Comparison of ENCODE assay signal across 15 cellular contexts in genomic region chr17:40534431-40535189, GRCh38. TPM values are rescaled to one million over a fixed set of nuclear protein-coding genes. Genes with fewer than 3 reads are reported as not detected.
DNase-seq lines count a peak whose midpoint lies in the region; ATAC-seq and TF ChIP-seq lines count a peak whose summit lies in the region.
"Had no signal": no experiment of that assay in that cellular context is flagged by ENCODE, and none has a peak within 500 bp of the region (broad histone marks: within the 10 kb centered on the region; RNA-seq: fewer than 3 reads in every experiment).

No MANE protein-coding gene starts in this region.

- 86 to 92% (median 88%) methylated on average over 11 of the region's 11 CpGs for WGBS in spleen, 5 donors

- H3K4me1 Mint-ChIP-seq in activated CD4-positive, alpha-beta memory T cell treated with anti-CD3 and anti-CD28 coated beads for 36 hours (ENCODE audit: low read depth): peaks cover 81% of the 10 kb centered on the region
- H3K4me1 Mint-ChIP-seq in activated CD4-positive, alpha-beta memory T cell treated with anti-CD3 and anti-CD28 coated beads, Interleukin-2, amount 10 ng/mL, durations not matched to agents 7 days and 5 days: peaks cover 73% of the 10 kb centered on the region
- peaks cover 87% of the 10 kb centered on the region for H3K4me1 Mint-ChIP-seq in activated B cell treated with CpG ODN at 0.5 μM for 24 hours

- H3K36me3 Mint-ChIP-seq in activated CD4-positive, alpha-beta memory T cell treated with anti-CD3 and anti-CD28 coated beads for 36 hours: peaks cover 7% of the 10 kb centered on the region
- H3K36me3 Mint-ChIP-seq in activated CD4-positive, alpha-beta memory T cell treated with anti-CD3 and anti-CD28 coated beads, Interleukin-2, amount 10 ng/mL, durations not matched to agents 7 days and 5 days (ENCODE audit: low read depth): peaks cover 9% of the 10 kb centered on the region
- H3K36me3 Mint-ChIP-seq in activated B cell treated with CpG ODN at 0.5 μM for 24 hours (ENCODE audit: low read depth): no peaks in the 10 kb centered on the region
- H3K36me3 Mint-ChIP-seq: activated CD8-positive, alpha-beta memory T cell treated with anti-CD3 and anti-CD28 coated beads, Interleukin-2, amount 10 ng/mL, durations not matched to agents 7 days and 5 days had no signal

- no peak for DNase-seq in activated CD4-positive, alpha-beta memory T cell treated with anti-CD3 and anti-CD28 coated beads for 36 hours
- DNase-seq in activated CD4-positive, alpha-beta memory T cell treated with anti-CD3 and anti-CD28 coated beads, Interleukin-2, amount 10 ng/mL, durations not matched to agents 7 days and 5 days: no peak
- peak; percentile 16 for DNase-seq in activated B cell treated with CpG ODN at 0.5 μM for 24 hours
- no peak for DNase-seq in right atrium auricular region (ENCODE audit: low spot score)
- DNase-seq in spleen: peak; percentile 70
- DNase-seq in superior temporal gyrus (ENCODE audit: extremely low spot score): no peak
- no peak for DNase-seq in HuH-7 (ENCODE audit: low spot score)
- DNase-seq: activated CD8-positive, alpha-beta memory T cell treated with anti-CD3 and anti-CD28 coated beads, Interleukin-2, amount 10 ng/mL, durations not matched to agents 7 days and 5 days; KG1; NCI-H2227 treated with DMSO at 0.1 percent for 48 hours; stimulated activated CD8-positive, alpha-beta memory T cell treated with anti-CD3 and anti-CD28 coated beads, Interleukin-4, amount 100 ng/mL, for 48 hours had no signal

- POLR2A ChIA-PET in activated CD4-positive, alpha-beta memory T cell treated with anti-CD3 and anti-CD28 coated beads for 36 hours (lab: Charles Lee): interaction anchor here (1.0 to 2.0 kb wide), 3 partner anchors 8 to 117 kb away, joined by 3 to 7 read pairs (median 5); partner anchors contain the start of gene TOP2A
- POLR2A ChIA-PET in activated CD4-positive, alpha-beta memory T cell treated with anti-CD3 and anti-CD28 coated beads, Interleukin-2, amount 10 ng/mL, durations not matched to agents 7 days and 5 days (lab: Charles Lee): interaction anchor here (0.7 to 10.0 kb wide), 11 partner anchors 10 to 171 kb away, joined by 3 to 118 read pairs (median 10); partner anchors contain the start of genes CCR7, IGFBP4 and TOP2A
- POLR2A ChIA-PET in activated B cell treated with CpG ODN at 0.5 μM for 24 hours (lab: Charles Lee): interaction anchor here (0.6 to 40.7 kb wide), 9 partner anchors 17 to 436 kb away, joined by 3 to 1450 read pairs (median 13); partner anchors contain the start of genes CCR7, IGFBP4 and TOP2A

- H3K4me3 Mint-ChIP-seq in activated CD4-positive, alpha-beta memory T cell treated with anti-CD3 and anti-CD28 coated beads for 36 hours: no peak overlapping the region
- H3K4me3 Mint-ChIP-seq in activated CD4-positive, alpha-beta memory T cell treated with anti-CD3 and anti-CD28 coated beads, Interleukin-2, amount 10 ng/mL, durations not matched to agents 7 days and 5 days: no peak overlapping the region
- H3K4me3 Mint-ChIP-seq in activated B cell treated with CpG ODN at 0.5 μM for 24 hours: peak overlapping the region; percentile 61

- H3K27me3 Mint-ChIP-seq in activated CD4-positive, alpha-beta memory T cell treated with anti-CD3 and anti-CD28 coated beads for 36 hours: no peaks in the 10 kb centered on the region
- H3K27me3 Mint-ChIP-seq in activated CD4-positive, alpha-beta memory T cell treated with anti-CD3 and anti-CD28 coated beads, Interleukin-2, amount 10 ng/mL, durations not matched to agents 7 days and 5 days: peaks cover 24% of the 10 kb centered on the region
- no peaks in the 10 kb centered on the region for H3K27me3 Mint-ChIP-seq in activated B cell treated with CpG ODN at 0.5 μM for 24 hours

- intact Hi-C loops in activated CD4-positive, alpha-beta memory T cell treated with anti-CD3 and anti-CD28 coated beads for 36 hours (cut with micrococcal nuclease): no loop called here
- intact Hi-C loops in activated B cell treated with CpG ODN at 0.5 μM for 24 hours (cut with micrococcal nuclease): loop anchor here (5.0 kb wide), 2 partner anchors 117 to 1113 kb away; partner anchors contain the start of gene TOP2A
- intact Hi-C loops in spleen (cut with DNase I; ENCODE audit: low total_unique reads): loop anchor here (5.0 to 10.0 kb wide), 3 partner anchors 92 to 230 kb away; partner anchors contain the start of genes IGFBP4 and RARA

- H3K9me3 ChIP-seq in right atrium auricular region: no peaks in the 10 kb centered on the region
- H3K9me3 ChIP-seq in spleen: no peaks in the 10 kb centered on the region
- H3K9me3 ChIP-seq: SJSA1 had no signal

- no peaks in the 10 kb centered on the region for H3K9me3 Mint-ChIP-seq in activated CD4-positive, alpha-beta memory T cell treated with anti-CD3 and anti-CD28 coated beads for 36 hours
- no peaks in the 10 kb centered on the region for H3K9me3 Mint-ChIP-seq in activated CD4-positive, alpha-beta memory T cell treated with anti-CD3 and anti-CD28 coated beads, Interleukin-2, amount 10 ng/mL, durations not matched to agents 7 days and 5 days
- no peaks in the 10 kb centered on the region for H3K9me3 Mint-ChIP-seq in activated B cell treated with CpG ODN at 0.5 μM for 24 hours

- H3K4me1 ChIP-seq in right atrium auricular region (peaks cover 0 to 71% of the 10 kb centered on the region in 2 donors), spleen (peaks cover 45 to 95% (median 83%) of the 10 kb centered on the region in 6 donors)

- CTCF ChIA-PET in activated CD4-positive, alpha-beta memory T cell treated with anti-CD3 and anti-CD28 coated beads for 36 hours (lab: Charles Lee): interaction anchor here (0.7 to 16.3 kb wide), 17 partner anchors 9 to 228 kb away, joined by 3 to 392 read pairs (median 41); partner anchors contain the start of genes CCR7, GJD3, IGFBP4 and TOP2A
- CTCF ChIA-PET in activated CD4-positive, alpha-beta memory T cell treated with anti-CD3 and anti-CD28 coated beads, Interleukin-2, amount 10 ng/mL, durations not matched to agents 7 days and 5 days (lab: Charles Lee): interaction anchor here (0.6 to 14.7 kb wide), 20 partner anchors 17 to 176 kb away, joined by 3 to 266 read pairs (median 8); partner anchors contain the start of genes IGFBP4 and TOP2A
- CTCF ChIA-PET in activated B cell treated with CpG ODN at 0.5 μM for 24 hours (lab: Charles Lee): interaction anchor here (0.6 to 6.7 kb wide), 14 partner anchors 8 to 1128 kb away, joined by 3 to 112 read pairs (median 17); partner anchors contain the start of genes GJD3 and IGFBP4

- no peak for TF ChIP-seq POLR2A in spleen (IDR thresholded peaks at IDR 0.05)

- no peak overlapping the region for H3K4me3 ChIP-seq in right atrium auricular region
- no peak overlapping the region for H3K4me3 ChIP-seq in spleen
- H3K4me3 ChIP-seq: dorsolateral prefrontal cortex, SJSA1 had no signal

- H3K27ac ChIP-seq in right atrium auricular region: peak overlapping the region; percentile 10 to 86
- H3K27ac ChIP-seq in spleen: peak overlapping the region in 7 of 8 donors; percentile 76 to 91 (median 87)
- H3K27ac ChIP-seq: SJSA1 had no signal

- H3K27me3 ChIP-seq in right atrium auricular region (no peaks in the 10 kb centered on the region), spleen (replicated peaks in 1 of 7) (no peaks in the 10 kb centered on the region)
- H3K27me3 ChIP-seq: dorsolateral prefrontal cortex, SJSA1 had no signal

- no peak for TF ChIP-seq CTCF in activated B cell treated with CpG ODN at 0.5 μM for 24 hours (IDR thresholded peaks at IDR 0.05)
- TF ChIP-seq CTCF in right atrium auricular region (IDR thresholded peaks at IDR 0.05): no peak
- TF ChIP-seq CTCF in spleen (IDR thresholded peaks at IDR 0.05 in 8 of 11, conservative IDR thresholded peaks at IDR 0.05 in 3 of 11): peak in 1 of 11 experiments; percentile 8

- peak overlapping the region; percentile 94 for H3K27ac Mint-ChIP-seq in activated CD4-positive, alpha-beta memory T cell treated with anti-CD3 and anti-CD28 coated beads for 36 hours
- no peak overlapping the region for H3K27ac Mint-ChIP-seq in activated CD4-positive, alpha-beta memory T cell treated with anti-CD3 and anti-CD28 coated beads, Interleukin-2, amount 10 ng/mL, durations not matched to agents 7 days and 5 days
- H3K27ac Mint-ChIP-seq in activated B cell treated with CpG ODN at 0.5 μM for 24 hours: peak overlapping the region; percentile 93

- no peak for ATAC-seq in activated B cell treated with CpG ODN at 0.5 μM for 24 hours (ENCODE audit: low read depth)
- ATAC-seq in GM21526 (IDR thresholded peaks at IDR 0.05; ENCODE audit: low FRiP score, unreplicated experiment): no peak

- H3K36me3 ChIP-seq in right atrium auricular region (no peaks in the 10 kb centered on the region), spleen (no peaks in the 10 kb centered on the region)
- H3K36me3 ChIP-seq: SJSA1 had no signal

RNA-seq across cellular contexts. Expression of gene CCR7, which starts 30.7 kb away (rescaled TPM):
- 100 to 1,000 TPM; 137 to 145 TPM for total RNA-seq in activated CD4-positive, alpha-beta memory T cell treated with anti-CD3 and anti-CD28 coated beads for 36 hours
- total RNA-seq in activated CD4-positive, alpha-beta memory T cell treated with anti-CD3 and anti-CD28 coated beads, Interleukin-2, amount 10 ng/mL, durations not matched to agents 7 days and 5 days: 10 to 100 TPM; 43.3 to 44.6 TPM
- total RNA-seq in activated B cell treated with CpG ODN at 0.5 μM for 24 hours (572 and 573 TPM in 2 replicates), right atrium auricular region (under 1 TPM in 1 of 2 donors, not detected in 1; 0.28 TPM), spleen (10 to 100 TPM; 31.9 to 77.4 (median 49.9) TPM)
- polyA plus RNA-seq in spleen: 10 to 100 TPM; 29.0 to 79.1 (median 63.5) TPM
- total RNA-seq: pulmonary artery endothelial cell, SJSA1 had no signal

RNA-seq across cellular contexts. Expression of gene TNS4, which starts 33.2 kb away (rescaled TPM):
- 10 to 100 TPM; 14.5 to 15.2 TPM for total RNA-seq in activated CD4-positive, alpha-beta memory T cell treated with anti-CD3 and anti-CD28 coated beads for 36 hours
- total RNA-seq in activated CD4-positive, alpha-beta memory T cell treated with anti-CD3 and anti-CD28 coated beads, Interleukin-2, amount 10 ng/mL, durations not matched to agents 7 days and 5 days: 10 to 100 TPM in 1 of 2 experiments, 1 to 10 TPM in 1; 9.5 to 12.7 TPM
- 0.18 TPM in 1 of 2 replicates, not detected in the other for total RNA-seq in activated B cell treated with CpG ODN at 0.5 μM for 24 hours
- not detected for total RNA-seq in right atrium auricular region
- 1 to 10 TPM in 1 of 7 donors, under 1 TPM in 5, not detected in 1; 0.14 to 1.3 (median 0.41) TPM for total RNA-seq in spleen
- polyA plus RNA-seq in spleen: under 1 TPM; 0.15 to 0.45 (median 0.21) TPM
- total RNA-seq: dorsolateral prefrontal cortex, pulmonary artery endothelial cell, SJSA1 had no signal

Comparison
In these comparisons a context has a peak if more than half of its experiments do, and no peak if none do; other contexts are left out.
1. DNase-seq: peak in activated B cell treated with CpG ODN at 0.5 μM for 24 hours (single experiment) and spleen (single experiment); none in activated CD4-positive, alpha-beta memory T cell treated with anti-CD3 and anti-CD28 coated beads for 36 hours (single experiment), activated CD4-positive, alpha-beta memory T cell treated with anti-CD3 and anti-CD28 coated beads, Interleukin-2, amount 10 ng/mL, durations not matched to agents 7 days and 5 days (single experiment), right atrium auricular region (single experiment), superior temporal gyrus (single experiment) and HuH-7 (single experiment).
2. RNA of gene CCR7, which starts 30.7 kb away (total RNA-seq): 572 to 573 TPM in activated B cell treated with CpG ODN at 0.5 μM for 24 hours, 137 to 145 TPM in activated CD4-positive, alpha-beta memory T cell treated with anti-CD3 and anti-CD28 coated beads for 36 hours, 31.9 to 77.4 TPM in spleen and 43.3 to 44.6 TPM in activated CD4-positive, alpha-beta memory T cell treated with anti-CD3 and anti-CD28 coated beads, Interleukin-2, amount 10 ng/mL, durations not matched to agents 7 days and 5 days; 0.28 TPM in right atrium auricular region; every median in the first group is over 10 times any median in the second.